Comparison of ENCODE assay signal across 1 cellular context in the genomic region with DNA sequence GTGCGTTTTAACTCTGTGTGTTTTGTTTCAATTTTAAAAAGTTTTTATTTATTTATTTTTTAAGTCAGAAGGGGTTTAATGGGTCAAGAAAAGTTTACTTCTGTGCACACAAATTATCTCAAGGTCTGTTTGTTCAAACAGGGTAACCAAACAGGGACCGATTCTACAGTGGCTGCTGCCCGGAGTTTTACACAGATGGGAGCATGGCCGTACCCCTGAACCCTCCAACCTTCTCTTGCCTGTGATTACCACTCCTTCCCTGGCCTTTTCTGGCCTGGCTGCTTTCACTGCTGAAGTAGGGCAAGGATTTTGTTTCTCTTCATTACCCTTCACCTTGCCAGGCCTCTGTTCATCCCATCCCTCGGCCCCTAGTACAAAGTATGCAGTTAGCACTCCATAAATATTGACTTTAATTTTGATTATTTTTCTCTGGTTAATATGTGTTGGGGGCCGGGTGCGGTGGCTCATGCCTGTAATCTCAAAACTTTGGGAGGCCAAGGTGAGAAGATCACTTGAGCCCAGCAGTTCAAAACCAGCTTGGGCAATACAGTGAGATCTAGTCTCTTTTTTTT.
TF ChIP-seq lines count a peak whose summit lies in the region.

No MANE protein-coding gene starts in this region.

TF ChIP-seq in HepG2, 621 proteins besides CTCF, POLR2A, EP300 and RAD21 (continues in another document):
- peak; percentile 43; the same call in 1 of the 2 replicates for TF ChIP-seq BCL6 (CRISPR knock-in tag; IDR thresholded peaks at IDR 0.05)
- TF ChIP-seq, protein P1, sequence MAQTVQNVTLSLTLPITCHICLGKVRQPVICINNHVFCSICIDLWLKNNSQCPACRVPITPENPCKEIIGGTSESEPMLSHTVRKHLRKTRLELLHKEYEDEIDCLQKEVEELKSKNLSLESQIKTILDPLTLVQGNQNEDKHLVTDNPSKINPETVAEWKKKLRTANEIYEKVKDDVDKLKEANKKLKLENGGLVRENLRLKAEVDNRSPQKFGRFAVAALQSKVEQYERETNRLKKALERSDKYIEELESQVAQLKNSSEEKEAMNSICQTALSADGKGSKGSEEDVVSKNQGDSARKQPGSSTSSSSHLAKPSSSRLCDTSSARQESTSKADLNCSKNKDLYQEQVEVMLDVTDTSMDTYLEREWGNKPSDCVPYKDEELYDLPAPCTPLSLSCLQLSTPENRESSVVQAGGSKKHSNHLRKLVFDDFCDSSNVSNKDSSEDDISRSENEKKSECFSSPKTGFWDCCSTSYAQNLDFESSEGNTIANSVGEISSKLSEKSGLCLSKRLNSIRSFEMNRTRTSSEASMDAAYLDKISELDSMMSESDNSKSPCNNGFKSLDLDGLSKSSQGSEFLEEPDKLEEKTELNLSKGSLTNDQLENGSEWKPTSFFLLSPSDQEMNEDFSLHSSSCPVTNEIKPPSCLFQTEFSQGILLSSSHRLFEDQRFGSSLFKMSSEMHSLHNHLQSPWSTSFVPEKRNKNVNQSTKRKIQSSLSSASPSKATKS (CRISPR knock-in tag; IDR thresholded peaks at IDR 0.05), result no peak
- TF ChIP-seq, protein P2, sequence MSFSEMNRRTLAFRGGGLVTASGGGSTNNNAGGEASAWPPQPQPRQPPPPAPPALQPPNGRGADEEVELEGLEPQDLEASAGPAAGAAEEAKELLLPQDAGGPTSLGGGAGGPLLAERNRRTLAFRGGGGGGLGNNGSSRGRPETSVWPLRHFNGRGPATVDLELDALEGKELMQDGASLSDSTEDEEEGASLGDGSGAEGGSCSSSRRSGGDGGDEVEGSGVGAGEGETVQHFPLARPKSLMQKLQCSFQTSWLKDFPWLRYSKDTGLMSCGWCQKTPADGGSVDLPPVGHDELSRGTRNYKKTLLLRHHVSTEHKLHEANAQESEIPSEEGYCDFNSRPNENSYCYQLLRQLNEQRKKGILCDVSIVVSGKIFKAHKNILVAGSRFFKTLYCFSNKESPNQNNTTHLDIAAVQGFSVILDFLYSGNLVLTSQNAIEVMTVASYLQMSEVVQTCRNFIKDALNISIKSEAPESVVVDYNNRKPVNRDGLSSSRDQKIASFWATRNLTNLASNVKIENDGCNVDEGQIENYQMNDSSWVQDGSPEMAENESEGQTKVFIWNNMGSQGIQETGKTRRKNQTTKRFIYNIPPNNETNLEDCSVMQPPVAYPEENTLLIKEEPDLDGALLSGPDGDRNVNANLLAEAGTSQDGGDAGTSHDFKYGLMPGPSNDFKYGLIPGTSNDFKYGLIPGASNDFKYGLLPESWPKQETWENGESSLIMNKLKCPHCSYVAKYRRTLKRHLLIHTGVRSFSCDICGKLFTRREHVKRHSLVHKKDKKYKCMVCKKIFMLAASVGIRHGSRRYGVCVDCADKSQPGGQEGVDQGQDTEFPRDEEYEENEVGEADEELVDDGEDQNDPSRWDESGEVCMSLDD (CRISPR knock-in tag; IDR thresholded peaks at IDR 0.05; ENCODE audit: borderline replicate concordance), result peak; percentile 89
- TF ChIP-seq NR2F6 (IDR thresholded peaks at IDR 0.05), result no peak
- peak; percentile 20; the same call in 1 of the 2 replicates for TF ChIP-seq NR2F6 (CRISPR knock-in tag; IDR thresholded peaks at IDR 0.05)
- no peak for TF ChIP-seq SNAPC2 (CRISPR knock-in tag; IDR thresholded peaks at IDR 0.05)
- TF ChIP-seq MBNL3 (CRISPR knock-in tag; conservative IDR thresholded peaks at IDR 0.05), result no peak
- no peak for TF ChIP-seq TOPORS (CRISPR knock-in tag; IDR thresholded peaks at IDR 0.05)
- TF ChIP-seq, protein P3, sequence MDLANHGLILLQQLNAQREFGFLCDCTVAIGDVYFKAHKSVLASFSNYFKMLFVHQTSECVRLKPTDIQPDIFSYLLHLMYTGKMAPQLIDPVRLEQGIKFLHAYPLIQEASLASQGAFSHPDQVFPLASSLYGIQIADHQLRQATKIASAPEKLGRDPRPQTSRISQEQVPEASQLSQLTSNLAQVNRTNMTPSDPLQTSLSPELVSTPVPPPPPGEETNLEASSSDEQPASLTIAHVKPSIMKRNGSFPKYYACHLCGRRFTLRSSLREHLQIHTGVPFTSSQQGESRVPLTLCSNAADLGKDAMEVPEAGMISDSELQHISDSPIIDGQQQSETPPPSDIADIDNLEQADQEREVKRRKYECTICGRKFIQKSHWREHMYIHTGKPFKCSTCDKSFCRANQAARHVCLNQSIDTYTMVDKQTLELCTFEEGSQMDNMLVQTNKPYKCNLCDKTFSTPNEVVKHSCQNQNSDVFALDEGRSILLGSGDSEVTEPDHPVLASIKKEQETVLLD (CRISPR knock-in tag; IDR thresholded peaks at IDR 0.05; ENCODE audit: low read depth), result no peak
- TF ChIP-seq ZFP41 (CRISPR knock-in tag; IDR thresholded peaks at IDR 0.05; ENCODE audit: borderline replicate concordance), result no peak
- TF ChIP-seq, protein P4, sequence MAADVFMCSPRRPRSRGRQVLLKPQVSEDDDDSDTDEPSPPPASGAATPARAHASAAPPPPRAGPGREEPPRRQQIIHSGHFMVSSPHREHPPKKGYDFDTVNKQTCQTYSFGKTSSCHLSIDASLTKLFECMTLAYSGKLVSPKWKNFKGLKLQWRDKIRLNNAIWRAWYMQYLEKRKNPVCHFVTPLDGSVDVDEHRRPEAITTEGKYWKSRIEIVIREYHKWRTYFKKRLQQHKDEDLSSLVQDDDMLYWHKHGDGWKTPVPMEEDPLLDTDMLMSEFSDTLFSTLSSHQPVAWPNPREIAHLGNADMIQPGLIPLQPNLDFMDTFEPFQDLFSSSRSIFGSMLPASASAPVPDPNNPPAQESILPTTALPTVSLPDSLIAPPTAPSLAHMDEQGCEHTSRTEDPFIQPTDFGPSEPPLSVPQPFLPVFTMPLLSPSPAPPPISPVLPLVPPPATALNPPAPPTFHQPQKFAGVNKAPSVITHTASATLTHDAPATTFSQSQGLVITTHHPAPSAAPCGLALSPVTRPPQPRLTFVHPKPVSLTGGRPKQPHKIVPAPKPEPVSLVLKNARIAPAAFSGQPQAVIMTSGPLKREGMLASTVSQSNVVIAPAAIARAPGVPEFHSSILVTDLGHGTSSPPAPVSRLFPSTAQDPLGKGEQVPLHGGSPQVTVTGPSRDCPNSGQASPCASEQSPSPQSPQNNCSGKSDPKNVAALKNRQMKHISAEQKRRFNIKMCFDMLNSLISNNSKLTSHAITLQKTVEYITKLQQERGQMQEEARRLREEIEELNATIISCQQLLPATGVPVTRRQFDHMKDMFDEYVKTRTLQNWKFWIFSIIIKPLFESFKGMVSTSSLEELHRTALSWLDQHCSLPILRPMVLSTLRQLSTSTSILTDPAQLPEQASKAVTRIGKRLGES (CRISPR knock-in tag; IDR thresholded peaks at IDR 0.05; ENCODE audit: borderline replicate concordance), result no peak
- TF ChIP-seq FOXA3 (CRISPR knock-in tag; IDR thresholded peaks at IDR 0.05), result peak; percentile 37; the same call in 1 of the 2 replicates
- no peak for TF ChIP-seq ZNF24 (IDR thresholded peaks at IDR 0.05)
- TF ChIP-seq, protein P5, sequence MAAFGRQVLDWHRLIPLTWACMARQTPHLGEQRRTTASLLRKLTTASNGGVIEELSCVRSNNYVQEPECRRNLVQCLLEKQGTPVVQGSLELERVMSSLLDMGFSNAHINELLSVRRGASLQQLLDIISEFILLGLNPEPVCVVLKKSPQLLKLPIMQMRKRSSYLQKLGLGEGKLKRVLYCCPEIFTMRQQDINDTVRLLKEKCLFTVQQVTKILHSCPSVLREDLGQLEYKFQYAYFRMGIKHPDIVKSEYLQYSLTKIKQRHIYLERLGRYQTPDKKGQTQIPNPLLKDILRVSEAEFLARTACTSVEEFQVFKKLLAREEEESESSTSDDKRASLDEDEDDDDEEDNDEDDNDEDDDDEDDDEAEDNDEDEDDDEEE (CRISPR knock-in tag; IDR thresholded peaks at IDR 0.05), result no peak
- TF ChIP-seq, protein P6, sequence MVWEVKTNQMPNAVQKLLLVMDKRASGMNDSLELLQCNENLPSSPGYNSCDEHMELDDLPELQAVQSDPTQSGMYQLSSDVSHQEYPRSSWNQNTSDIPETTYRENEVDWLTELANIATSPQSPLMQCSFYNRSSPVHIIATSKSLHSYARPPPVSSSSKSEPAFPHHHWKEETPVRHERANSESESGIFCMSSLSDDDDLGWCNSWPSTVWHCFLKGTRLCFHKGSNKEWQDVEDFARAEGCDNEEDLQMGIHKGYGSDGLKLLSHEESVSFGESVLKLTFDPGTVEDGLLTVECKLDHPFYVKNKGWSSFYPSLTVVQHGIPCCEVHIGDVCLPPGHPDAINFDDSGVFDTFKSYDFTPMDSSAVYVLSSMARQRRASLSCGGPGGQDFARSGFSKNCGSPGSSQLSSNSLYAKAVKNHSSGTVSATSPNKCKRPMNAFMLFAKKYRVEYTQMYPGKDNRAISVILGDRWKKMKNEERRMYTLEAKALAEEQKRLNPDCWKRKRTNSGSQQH (CRISPR knock-in tag; IDR thresholded peaks at IDR 0.05; ENCODE audit: low read depth), result 0 out of 2 replicates have a peak, but pooled peaks have one; percentile 17
- TF ChIP-seq, protein P7, sequence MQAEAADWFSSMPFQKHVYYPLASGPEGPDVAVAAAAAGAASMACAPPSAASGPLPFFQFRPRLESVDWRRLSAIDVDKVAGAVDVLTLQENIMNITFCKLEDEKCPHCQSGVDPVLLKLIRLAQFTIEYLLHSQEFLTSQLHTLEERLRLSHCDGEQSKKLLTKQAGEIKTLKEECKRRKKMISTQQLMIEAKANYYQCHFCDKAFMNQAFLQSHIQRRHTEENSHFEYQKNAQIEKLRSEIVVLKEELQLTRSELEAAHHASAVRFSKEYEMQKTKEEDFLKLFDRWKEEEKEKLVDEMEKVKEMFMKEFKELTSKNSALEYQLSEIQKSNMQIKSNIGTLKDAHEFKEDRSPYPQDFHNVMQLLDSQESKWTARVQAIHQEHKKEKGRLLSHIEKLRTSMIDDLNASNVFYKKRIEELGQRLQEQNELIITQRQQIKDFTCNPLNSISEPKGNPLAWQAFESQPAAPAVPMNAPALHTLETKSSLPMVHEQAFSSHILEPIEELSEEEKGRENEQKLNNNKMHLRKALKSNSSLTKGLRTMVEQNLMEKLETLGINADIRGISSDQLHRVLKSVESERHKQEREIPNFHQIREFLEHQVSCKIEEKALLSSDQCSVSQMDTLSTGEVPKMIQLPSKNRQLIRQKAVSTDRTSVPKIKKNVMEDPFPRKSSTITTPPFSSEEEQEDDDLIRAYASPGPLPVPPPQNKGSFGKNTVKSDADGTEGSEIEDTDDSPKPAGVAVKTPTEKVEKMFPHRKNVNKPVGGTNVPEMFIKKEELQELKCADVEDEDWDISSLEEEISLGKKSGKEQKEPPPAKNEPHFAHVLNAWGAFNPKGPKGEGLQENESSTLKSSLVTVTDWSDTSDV (CRISPR knock-in tag; IDR thresholded peaks at IDR 0.05), result no peak
- TF ChIP-seq ZNF124 (CRISPR knock-in tag; IDR thresholded peaks at IDR 0.05), result no peak
- no peak for TF ChIP-seq NR2C2 (CRISPR knock-in tag; IDR thresholded peaks at IDR 0.05; ENCODE audit: borderline replicate concordance)
- no peak for TF ChIP-seq ZNF441 (CRISPR knock-in tag; IDR thresholded peaks at IDR 0.05; ENCODE audit: borderline replicate concordance)
- no peak for TF ChIP-seq AKAP8 (CRISPR knock-in tag; IDR thresholded peaks at IDR 0.05)
- no peak for TF ChIP-seq GZF1 (CRISPR knock-in tag; IDR thresholded peaks at IDR 0.05)
- no peak for TF ChIP-seq ZNF331 (CRISPR knock-in tag; IDR thresholded peaks at IDR 0.05)
- no peak for TF ChIP-seq KLF11 (CRISPR knock-in tag; IDR thresholded peaks at IDR 0.05)
- no peak for TF ChIP-seq AGO2 (optimal IDR thresholded peaks at IDR 0.05; ENCODE audit: low read depth, low read length)
- 0 out of 2 replicates have a peak, but pooled peaks have one; percentile 19 for TF ChIP-seq NR2F2 (IDR thresholded peaks at IDR 0.05; ENCODE audit: borderline replicate concordance, low read depth)
- peak; percentile 36; the same call in 1 of the 2 replicates for TF ChIP-seq ARID5B (CRISPR knock-in tag; IDR thresholded peaks at IDR 0.05)
- TF ChIP-seq ZNF501 (CRISPR knock-in tag; IDR thresholded peaks at IDR 0.05), result no peak
- TF ChIP-seq ZFP36 (IDR thresholded peaks at IDR 0.05; ENCODE audit: borderline replicate concordance, low read depth, low read length, partially characterized antibody), result no peak
- 0 out of 2 replicates have a peak, but pooled peaks have one; percentile 34 for TF ChIP-seq FOXP4 (CRISPR knock-in tag; IDR thresholded peaks at IDR 0.05)
- no peak for TF ChIP-seq ZFY (CRISPR knock-in tag; IDR thresholded peaks at IDR 0.05)
- no peak for TF ChIP-seq SP4 (CRISPR knock-in tag; IDR thresholded peaks at IDR 0.05)
